ENCODE assay signal across 25 cellular contexts in the genomic region with DNA sequence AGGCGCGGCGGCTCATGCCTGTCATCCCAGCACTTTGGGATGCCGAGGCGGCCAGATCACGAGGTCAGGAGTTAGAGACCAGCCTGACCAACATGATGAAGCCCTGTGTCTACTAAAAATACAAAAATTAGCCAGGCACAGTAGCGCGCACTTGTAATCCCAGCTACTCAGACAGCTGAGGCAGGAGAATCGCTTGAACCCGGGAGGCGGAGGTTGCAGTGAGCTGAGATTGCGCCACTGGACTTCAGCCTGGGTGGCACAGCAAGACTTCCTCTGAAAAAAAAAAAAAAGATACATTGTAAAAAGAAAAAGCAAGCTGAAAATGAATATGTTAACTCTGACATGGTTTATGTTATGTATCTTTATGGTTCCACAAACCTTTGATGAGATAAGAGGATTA. TPM values are rescaled to one million over a fixed set of nuclear protein-coding genes. Genes with fewer than 3 reads are reported as not detected.
DNase-seq lines count a peak whose midpoint lies in the region; ATAC-seq, FAIRE-seq and TF ChIP-seq lines count a peak whose summit lies in the region.
"Had no signal": no experiment of that assay in that cellular context is flagged by ENCODE, and none has a peak within 500 bp of the region (broad histone marks: within the 10 kb centered on the region; RNA-seq: fewer than 3 reads in every experiment).

No MANE protein-coding gene starts in this region.

- no TSS peak for BruUV-seq in HepG2 (replicated peaks; lab: Mats Ljungman, UMichigan)

- in situ Hi-C loops in HepG2 (cut with HindIII; ENCODE audit: extremely low pct_ligation_motif_present, low pct_unique_long_range_greater_than_20kb): no loop called here
- in situ Hi-C loops in transverse colon (cut with MboI; ENCODE audit: low pct_ligation_motif_present in 1 of 4, low pct_unique_long_range_greater_than_20kb in 1 of 4, low sequenced_read_pairs in 3 of 4): no loop called here

- TF ChIP-seq CTCF in HepG2 (CRISPR knock-in tag; IDR thresholded peaks at IDR 0.05) (no peak), right lobe of liver (IDR thresholded peaks at IDR 0.05) (no peak), mucosa of descending colon (IDR thresholded peaks at IDR 0.05) (no peak), transverse colon (IDR thresholded peaks at IDR 0.05) (no peak)

- H3K36me3 ChIP-seq in HepG2 (replicated peaks in 1 of 2; ENCODE audit: control insufficient read depth in 1 of 2, insufficient read depth in 2 of 2, low read length in 2 of 2) (no peaks in the 10 kb centered on the region), right lobe of liver (no peaks in the 10 kb centered on the region), mucosa of descending colon (ENCODE audit: low read depth) (no peaks in the 10 kb centered on the region), transverse colon (no peaks in the 10 kb centered on the region)
- H3K36me3 ChIP-seq: BE2C; BLaER1 treated with 17β-estradiol and CSF1 and Interleukin-3, amounts not matched to agents 10 nM and 100 nM had no signal

- peak overlapping the region in 1 of 3 experiments; percentile 14; a peak in 1 of 6 replicates for H3K4me3 ChIP-seq in HepG2 (replicated peaks in 1 of 3; ENCODE audit: insufficient read depth in 1 of 3, low read depth in 2 of 3, low read length in 3 of 3)
- H3K4me3 ChIP-seq in right lobe of liver: no peak overlapping the region
- H3K4me3 ChIP-seq in mucosa of descending colon: no peak overlapping the region
- no peak overlapping the region for H3K4me3 ChIP-seq in transverse colon
- H3K4me3 ChIP-seq: A549; BLaER1 treated with 17β-estradiol and CSF1 and Interleukin-3, amounts not matched to agents 10 nM and 100 nM; GM12878; GM23338 had no signal

- no peak for TF ChIP-seq EP300 in HepG2 (IDR thresholded peaks at IDR 0.05; ENCODE audit: low read depth in 2 of 2, low read length in 2 of 2)
- TF ChIP-seq EP300 in HepG2 (CRISPR knock-in tag; IDR thresholded peaks at IDR 0.05; ENCODE audit: borderline replicate concordance): no peak
- TF ChIP-seq EP300 in transverse colon (IDR thresholded peaks at IDR 0.05; ENCODE audit: low read depth): no peak

- CTCF ChIA-PET in HepG2 (lab: Yijun Ruan, JAX; ENCODE audit: low intra/inter-chr PET ratio, low total read pairs): no interaction called here

- POLR2A ChIA-PET in HepG2 (lab: Yijun Ruan, JAX): interaction anchor here (1.7 kb wide), 1 partner anchor 12 kb away, joined by 5 read pairs; no protein-coding TSS in a partner anchor

- H3K79me2 ChIP-seq in HepG2 (ENCODE audit: insufficient read depth, low read length): no peaks in the 10 kb centered on the region

- H3K27me3 ChIP-seq in HepG2 (ENCODE audit: control insufficient read depth in 1 of 2, insufficient read depth in 2 of 2, low read length in 2 of 2): peaks cover 0 to 2% of the 10 kb centered on the region in 2 experiments; a peak in 1 of 5 replicates
- H3K27me3 ChIP-seq in right lobe of liver: no peaks in the 10 kb centered on the region
- no peaks in the 10 kb centered on the region for H3K27me3 ChIP-seq in transverse colon
- H3K27me3 ChIP-seq: BE2C; BLaER1 treated with 17β-estradiol and CSF1 and Interleukin-3, amounts not matched to agents 10 nM and 100 nM had no signal

- no peak for FAIRE-seq in HepG2 (lab: Jason Lieb, UNC)
- FAIRE-seq: A549, D721Med, GM12878, GM19239 had no signal

- H3K4me2 ChIP-seq in HepG2 (ENCODE audit: low read depth, low read length): peak overlapping the region; percentile 54
- H3K4me2 ChIP-seq: A549, GM23338 had no signal

- H3K9me3 ChIP-seq in HepG2 (ENCODE audit: low read length) (no peaks in the 10 kb centered on the region), right lobe of liver (no peaks in the 10 kb centered on the region), mucosa of descending colon (no peaks in the 10 kb centered on the region), transverse colon (no peaks in the 10 kb centered on the region)
- H3K9me3 ChIP-seq: A549; BE2C; BLaER1 treated with 17β-estradiol and CSF1 and Interleukin-3, amounts not matched to agents 10 nM and 100 nM had no signal

- ATAC-seq in HepG2 (no peak), right lobe of liver (no peak), mucosa of descending colon (no peak)
- ATAC-seq: A549, GM12878, GM23338, HCT116 had no signal

- no peak for DNase-seq in HepG2 (ENCODE audit: low spot score)
- no peak for DNase-seq in right lobe of liver
- peak in 2 of 3 donors; percentile 28 to 43 for DNase-seq in mucosa of descending colon
- DNase-seq in transverse colon: peak; percentile 32
- DNase-seq in NCI-H345 (lab: John Stamatoyannopoulos, UW): no peak
- no peak for DNase-seq in iPS-NIHi11 (ENCODE audit: low spot score)
- DNase-seq: 8988T; ACHN; AML-193; BE2C; CD4-positive, alpha-beta T cell; CD8-positive, alpha-beta memory T cell; DMS 273 treated with DMSO at 0.1 percent for 48 hours; DMS79; EL; GDM1; H9 had no signal

- H3K27ac ChIP-seq in HepG2 (ENCODE audit: extremely low read length, insufficient read depth, low read length) (no peak overlapping the region), right lobe of liver (no peak overlapping the region), transverse colon (no peak overlapping the region)
- H3K27ac ChIP-seq: A549; BLaER1 treated with 17β-estradiol and CSF1 and Interleukin-3, amounts not matched to agents 10 nM and 100 nM had no signal

- H4K20me1 ChIP-seq in HepG2 (ENCODE audit: insufficient read depth, low read length): no peaks in the 10 kb centered on the region
- H4K20me1 ChIP-seq: BLaER1 treated with 17β-estradiol and CSF1 and Interleukin-3, amounts not matched to agents 10 nM and 100 nM had no signal

- intact Hi-C loops in HepG2 (cut with micrococcal nuclease; ENCODE audit: unreplicated experiment) (no loop called here), right lobe of liver (cut with DNase I) (no loop called here), mucosa of descending colon (cut with DNase I, micrococcal nuclease) (no loop called here), transverse colon (cut with DNase I; ENCODE audit: low total_unique reads) (no loop called here)

- TF ChIP-seq POLR2A in HepG2 (IDR thresholded peaks at IDR 0.05; ENCODE audit: insufficient read depth in 1 of 2, low read depth in 2 of 2, low read length in 2 of 2) (no peak), right lobe of liver (IDR thresholded peaks at IDR 0.05) (no peak), transverse colon (IDR thresholded peaks at IDR 0.05) (no peak)

- no peak for TF ChIP-seq RAD21 in HepG2 (CRISPR knock-in tag; IDR thresholded peaks at IDR 0.05)

- peaks cover 36% of the 10 kb centered on the region for H3K4me1 ChIP-seq in HepG2 (ENCODE audit: insufficient read depth, low read length)
- peaks cover 0 to 5% (median 0%) of the 10 kb centered on the region in 4 donors for H3K4me1 ChIP-seq in right lobe of liver
- peaks cover 4% of the 10 kb centered on the region for H3K4me1 ChIP-seq in mucosa of descending colon (ENCODE audit: low read depth)
- peaks cover 0 to 6% (median 3%) of the 10 kb centered on the region in 4 donors for H3K4me1 ChIP-seq in transverse colon

- H2AFZ ChIP-seq in HepG2 (ENCODE audit: low read length): no peak overlapping the region
- H2AFZ ChIP-seq: GM23338 had no signal

- H3K9ac ChIP-seq in HepG2 (ENCODE audit: insufficient read depth, low read depth, low read length): no peak overlapping the region
- H3K9ac ChIP-seq: BLaER1 treated with 17β-estradiol and CSF1 and Interleukin-3, amounts not matched to agents 10 nM and 100 nM had no signal

- 30% methylated on average over 12 of the region's 12 CpGs for WGBS in HepG2 (ENCODE audit: low lambda C conversion rate)
- WGBS in right lobe of liver (ENCODE audit: insufficient coverage, low coverage, low lambda C conversion rate, missing lambda C conversion rate): 55% methylated on average over 10 of the region's 12 CpGs
- WGBS in transverse colon (ENCODE audit: low coverage in 1 of 2), 2 donors: 68 to 88% methylated on average over 9 to 12 of the region's 12 CpGs

RNA-seq across cellular contexts. Expression of a gene that starts 33.6 kb away (rescaled TPM):
- total RNA-seq in HepG2 (2016; rRNA removed; fragmentation: Illumina TruSeq; extraction: Trizol): 0.10 and 0.13 TPM in 2 replicates
- 0.09 TPM in 1 of 2 replicates, not detected in the other for total RNA-seq in HepG2 (2016; cell fraction: cytosol; rRNA removed; fragmentation: Illumina TruSeq; extraction: Trizol; ENCODE audit: low read depth)
- total RNA-seq in HepG2 (2016; cell fraction: insoluble cytoplasmic fraction; rRNA removed; fragmentation: Illumina TruSeq; extraction: Trizol): 0.48 and 0.67 TPM in 2 replicates
- 0.15 and 0.17 TPM in 2 replicates for total RNA-seq in HepG2 (2016; cell fraction: membrane; rRNA removed; fragmentation: Illumina TruSeq; extraction: Trizol)
- 0.22 and 0.50 TPM in 2 replicates for total RNA-seq in HepG2 (2016; cell fraction: nucleus; rRNA removed; fragmentation: Illumina TruSeq; extraction: Trizol)
- polyA plus RNA-seq in HepG2 (2011; rRNA removed): 0.47 and 1.1 TPM in 2 replicates
- polyA plus RNA-seq in HepG2 (2011; cell fraction: cytosol; rRNA removed): 0.14 and 0.17 TPM in 2 replicates
- polyA plus RNA-seq in HepG2 (2011; cell fraction: nucleus; rRNA removed): 0.58 and 1.4 TPM in 2 replicates
- 0.57 and 0.58 TPM in 2 replicates for polyA plus RNA-seq in HepG2 (2012)
- polyA plus RNA-seq in HepG2 (2016; cell fraction: cytosol; fragmentation: Illumina TruSeq; extraction: Trizol; ENCODE audit: low read depth): not detected in 2 replicates
- 0.07 and 0.12 TPM in 2 replicates for polyA plus RNA-seq in HepG2 (2016; cell fraction: insoluble cytoplasmic fraction; fragmentation: Illumina TruSeq; extraction: Trizol; ENCODE audit: low read depth)
- 0.08 TPM in 1 of 2 replicates, not detected in the other for polyA plus RNA-seq in HepG2 (2016; cell fraction: membrane; fragmentation: Illumina TruSeq; extraction: Trizol; ENCODE audit: low read depth)
- polyA plus RNA-seq in HepG2 (2016; cell fraction: nucleus; fragmentation: Illumina TruSeq; extraction: Trizol; ENCODE audit: insufficient read depth, low read depth): 0.47 and 1.6 TPM in 2 replicates
- 0.26 TPM in 1 of 2 replicates, not detected in the other for polyA minus RNA-seq in HepG2 (2011; rRNA and poly(A)+ RNA removed; ENCODE audit: low replicate concordance)
- polyA minus RNA-seq in HepG2 (2011; cell fraction: cytosol; rRNA and poly(A)+ RNA removed): 0.53 TPM in 1 of 2 replicates, not detected in the other
- polyA minus RNA-seq in HepG2 (2011; cell fraction: nucleus; rRNA and poly(A)+ RNA removed): 0.64 and 4.0 TPM in 2 replicates
- 1 to 10 TPM in 3 of 6 experiments, under 1 TPM in 3; 0.22 to 1.8 (median 1.0) TPM for total RNA-seq in right lobe of liver
- under 1 TPM in 2 of 3 donors, not detected in 1; 0.09 to 0.20 TPM for total RNA-seq in mucosa of descending colon
- total RNA-seq in transverse colon: under 1 TPM in 2 of 4 donors, not detected in 2; 0.27 to 0.48 TPM
- total RNA-seq: CD4-positive, alpha-beta T cell; CD8-positive, alpha-beta memory T cell; H4 had no signal
- polyA plus RNA-seq: CD8-positive, alpha-beta memory T cell had no signal

RNA-seq across cellular contexts. Expression of a gene that starts 44.3 kb away (rescaled TPM):
- total RNA-seq in HepG2 (2016; rRNA removed; fragmentation: Illumina TruSeq; extraction: Trizol) (1,099 and 1,563 TPM in 2 replicates), right lobe of liver (100 to 1,000 TPM; 170 to 247 (median 229) TPM), mucosa of descending colon (100 to 1,000 TPM; 273 to 334 (median 312) TPM), transverse colon (100 to 1,000 TPM; 192 to 343 (median 212) TPM)
- total RNA-seq in HepG2 (2016; cell fraction: cytosol; rRNA removed; fragmentation: Illumina TruSeq; extraction: Trizol; ENCODE audit: low read depth): 272 and 305 TPM in 2 replicates
- 1,110 and 1,631 TPM in 2 replicates for total RNA-seq in HepG2 (2016; cell fraction: insoluble cytoplasmic fraction; rRNA removed; fragmentation: Illumina TruSeq; extraction: Trizol)
- 374 and 422 TPM in 2 replicates for total RNA-seq in HepG2 (2016; cell fraction: membrane; rRNA removed; fragmentation: Illumina TruSeq; extraction: Trizol)
- 741 and 752 TPM in 2 replicates for total RNA-seq in HepG2 (2016; cell fraction: nucleus; rRNA removed; fragmentation: Illumina TruSeq; extraction: Trizol)
- polyA plus RNA-seq in HepG2 (2011; rRNA removed): 577 and 628 TPM in 2 replicates
- 344 and 442 TPM in 2 replicates for polyA plus RNA-seq in HepG2 (2011; cell fraction: cytosol; rRNA removed)
- polyA plus RNA-seq in HepG2 (2011; cell fraction: nucleus; rRNA removed): 155 and 197 TPM in 2 replicates
- 523 and 611 TPM in 2 replicates for polyA plus RNA-seq in HepG2 (2012)
- polyA plus RNA-seq in HepG2 (2016; cell fraction: cytosol; fragmentation: Illumina TruSeq; extraction: Trizol; ENCODE audit: low read depth): 145 and 154 TPM in 2 replicates
- polyA plus RNA-seq in HepG2 (2016; cell fraction: insoluble cytoplasmic fraction; fragmentation: Illumina TruSeq; extraction: Trizol; ENCODE audit: low read depth): 1,519 and 1,675 TPM in 2 replicates
- polyA plus RNA-seq in HepG2 (2016; cell fraction: membrane; fragmentation: Illumina TruSeq; extraction: Trizol; ENCODE audit: low read depth): 281 and 312 TPM in 2 replicates
- 695 and 708 TPM in 2 replicates for polyA plus RNA-seq in HepG2 (2016; cell fraction: nucleus; fragmentation: Illumina TruSeq; extraction: Trizol; ENCODE audit: insufficient read depth, low read depth)
- polyA minus RNA-seq in HepG2 (2011; rRNA and poly(A)+ RNA removed; ENCODE audit: low replicate concordance): 720 and 1,084 TPM in 2 replicates
- 262 and 282 TPM in 2 replicates for polyA minus RNA-seq in HepG2 (2011; cell fraction: cytosol; rRNA and poly(A)+ RNA removed)
- 891 and 939 TPM in 2 replicates for polyA minus RNA-seq in HepG2 (2011; cell fraction: nucleus; rRNA and poly(A)+ RNA removed)

Comparison
In these comparisons a context has a peak if more than half of its experiments do, and no peak if none do; other contexts are left out.
1. DNase-seq: peak in mucosa of descending colon (2 of 3) and transverse colon (single experiment); none in HepG2 (single experiment), right lobe of liver (0 of 3), NCI-H345 (single experiment) and iPS-NIHi11 (single experiment).